In the genomic region with DNA sequence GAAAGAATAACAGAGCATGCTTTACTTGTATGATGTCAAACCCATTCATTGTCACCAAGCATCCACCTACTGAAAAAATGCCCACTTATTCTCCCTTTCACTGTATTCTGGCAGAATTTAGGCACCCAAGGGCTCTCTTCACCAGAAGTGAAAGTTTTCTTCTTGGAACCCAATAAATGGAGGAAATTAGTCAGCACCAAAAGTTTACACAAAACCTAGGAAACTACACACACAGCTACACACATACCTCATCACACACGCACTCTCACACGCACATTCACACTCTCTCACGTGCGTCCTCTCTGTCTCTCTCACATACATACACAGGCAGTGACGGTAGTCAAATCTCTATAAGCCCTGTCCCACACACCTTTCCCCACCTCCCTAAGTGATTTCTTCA, we compare ENCODE assay signal across 8 cellular contexts. TPM values are rescaled to one million over a fixed set of nuclear protein-coding genes. Genes with fewer than 3 reads are reported as not detected.
DNase-seq lines count a peak whose midpoint lies in the region; ATAC-seq and TF ChIP-seq lines count a peak whose summit lies in the region.

No MANE protein-coding gene starts in this region.

- H3K27me3 ChIP-seq in smooth muscle cell (ENCODE audit: low read depth): no peaks in the 10 kb centered on the region

- H3K4me3 Mint-ChIP-seq in activated naive CD8-positive, alpha-beta T cell treated with anti-CD3 and anti-CD28 coated beads, Interleukin-2, amount 50 U/mL, for 24 hours: peak overlapping the region; percentile 44

- H3K27ac ChIP-seq in smooth muscle cell (ENCODE audit: low read depth): no peak overlapping the region

- peak overlapping the region; percentile 81 for H3K27ac Mint-ChIP-seq in activated naive CD8-positive, alpha-beta T cell treated with anti-CD3 and anti-CD28 coated beads, Interleukin-2, amount 50 U/mL, for 24 hours

- 89% methylated on average over 5 of the region's 5 CpGs for WGBS in smooth muscle cell (ENCODE audit: low lambda C conversion rate)

- peaks cover 23% of the 10 kb centered on the region for H3K4me1 Mint-ChIP-seq in activated naive CD8-positive, alpha-beta T cell treated with anti-CD3 and anti-CD28 coated beads, Interleukin-2, amount 50 U/mL, for 24 hours

- ATAC-seq in GM21367 (IDR thresholded peaks at IDR 0.05; ENCODE audit: unreplicated experiment) (peak; percentile 79), HG03159 (IDR thresholded peaks at IDR 0.05; ENCODE audit: unreplicated experiment) (peak; percentile 79)
- ATAC-seq in activated naive CD8-positive, alpha-beta T cell treated with anti-CD3 and anti-CD28 coated beads, Interleukin-2, amount 50 U/mL, for 24 hours: peak; percentile 95

- TF ChIP-seq CTCF in GM12864 (IDR thresholded peaks at IDR 0.05; ENCODE audit: low read depth, low read length, missing control alignments) (no peak), smooth muscle cell (IDR thresholded peaks at IDR 0.05; ENCODE audit: borderline replicate concordance, insufficient read depth, poor library complexity, severe bottlenecking) (no peak)

- H3K9ac ChIP-seq in smooth muscle cell (ENCODE audit: low read depth): no peak overlapping the region

- no peak overlapping the region for H3K4me2 ChIP-seq in smooth muscle cell

- DNase-seq in GM12864 (ENCODE audit: low read depth) (peak; percentile 59), NCI-H1436 (lab: John Stamatoyannopoulos, UW) (no peak), smooth muscle cell (lab: John Stamatoyannopoulos, UW; ENCODE audit: unreplicated experiment) (no peak), G401 (ENCODE audit: low spot score) (no peak), NCI-H1105 (lab: John Stamatoyannopoulos, UW) (no peak)
- peak; percentile 27 for DNase-seq in activated naive CD8-positive, alpha-beta T cell treated with anti-CD3 and anti-CD28 coated beads, Interleukin-2, amount 50 U/mL, for 24 hours

- in situ Hi-C loops in G401 (cut with HindIII; ENCODE audit: low sequenced_read_pairs): no loop called here

- no peaks in the 10 kb centered on the region for H3K36me3 ChIP-seq in smooth muscle cell (ENCODE audit: low read depth)

- H3K9me3 ChIP-seq in smooth muscle cell (replicated peaks; ENCODE audit: low read depth): no peaks in the 10 kb centered on the region

- no peaks in the 10 kb centered on the region for H4K20me1 ChIP-seq in smooth muscle cell (ENCODE audit: low read depth)

- peaks cover 8% of the 10 kb centered on the region for H3F3A ChIP-seq in smooth muscle cell (ENCODE audit: low read depth)

- no peak overlapping the region for H3K4me3 ChIP-seq in GM12864 (ENCODE audit: low read depth, low read length)
- H3K4me3 ChIP-seq in smooth muscle cell: no peak overlapping the region

- H3K79me2 ChIP-seq in smooth muscle cell (ENCODE audit: low read depth): no peaks in the 10 kb centered on the region

- H3K4me1 ChIP-seq in smooth muscle cell (ENCODE audit: low read depth): no peaks in the 10 kb centered on the region

- H3K36me3 Mint-ChIP-seq in activated naive CD8-positive, alpha-beta T cell treated with anti-CD3 and anti-CD28 coated beads, Interleukin-2, amount 50 U/mL, for 24 hours (ENCODE audit: low read depth): peaks cover 47% of the 10 kb centered on the region

- peaks cover 2% of the 10 kb centered on the region for H3K27me3 Mint-ChIP-seq in activated naive CD8-positive, alpha-beta T cell treated with anti-CD3 and anti-CD28 coated beads, Interleukin-2, amount 50 U/mL, for 24 hours

- no peaks in the 10 kb centered on the region for H3K9me3 Mint-ChIP-seq in activated naive CD8-positive, alpha-beta T cell treated with anti-CD3 and anti-CD28 coated beads, Interleukin-2, amount 50 U/mL, for 24 hours

- no peak overlapping the region for H2AFZ ChIP-seq in smooth muscle cell (ENCODE audit: low read depth)

RNA-seq across cellular contexts. Expression of a gene that starts 37.6 kb away (rescaled TPM):
- not detected in 2 replicates for total RNA-seq in smooth muscle cell
- polyA plus RNA-seq in smooth muscle cell: 0.25 TPM in 1 of 2 replicates, not detected in the other
- 0.27 TPM in 1 of 2 replicates, not detected in the other for total RNA-seq in G401 (2014; rRNA removed; shearing (Covaris generic))

Comparison
In these comparisons a context has a peak if more than half of its experiments do, and no peak if none do; other contexts are left out.
1. DNase-seq: peak in GM12864 (single experiment) and activated naive CD8-positive, alpha-beta T cell treated with anti-CD3 and anti-CD28 coated beads, Interleukin-2, amount 50 U/mL, for 24 hours (single experiment); none in NCI-H1436 (single experiment), smooth muscle cell (single experiment), G401 (single experiment) and NCI-H1105 (single experiment).
2. Peak in every context shown above with its lines, with median percentiles within 50 percentile points of each other: ATAC-seq.